Comparison of ENCODE assay signal across 9 cellular contexts in genomic region chr14:101972126-101972785, GRCh38. TPM values are rescaled to one million over a fixed set of nuclear protein-coding genes. Genes with fewer than 3 reads are reported as not detected.
DNase-seq lines count a peak whose midpoint lies in the region; ATAC-seq and TF ChIP-seq lines count a peak whose summit lies in the region.
"Had no signal": no experiment of that assay in that cellular context is flagged by ENCODE, and none has a peak within 500 bp of the region (broad histone marks: within the 10 kb centered on the region; RNA-seq: fewer than 3 reads in every experiment).

No MANE protein-coding gene starts in this region.

- no peaks in the 10 kb centered on the region for H3K27me3 Mint-ChIP-seq in brain
- peaks cover 0 to 6% (median 0%) of the 10 kb centered on the region in 3 donors for H3K27me3 Mint-ChIP-seq in immature natural killer cell (ENCODE audit: low read depth in 3 of 3)
- peaks cover 3% of the 10 kb centered on the region for H3K27me3 Mint-ChIP-seq in neural progenitor cell (ENCODE audit: insufficient read depth, low read depth)

- peaks cover 98% of the 10 kb centered on the region for H4K20me1 ChIP-seq in smooth muscle cell (ENCODE audit: low read depth)
- peaks cover 91% of the 10 kb centered on the region for H4K20me1 ChIP-seq in neural progenitor cell (ENCODE audit: low read depth)

- DNase-seq in Caki2 (ENCODE audit: low read depth) (peak; percentile 80), MV-4-11 (lab: John Stamatoyannopoulos, UW) (peak; percentile 83), immature natural killer cell (no peak), smooth muscle cell (lab: John Stamatoyannopoulos, UW; ENCODE audit: unreplicated experiment) (no peak), neural progenitor cell (ENCODE audit: low spot score) (no peak)
- DNase-seq in stimulated activated CD4-positive, alpha-beta T cell treated with anti-CD3 and anti-CD28 coated beads, Interleukin-1b, Interleukin-23, amount 100 ng/mL, for 48 hours: no peak

- H2AFZ ChIP-seq in smooth muscle cell (ENCODE audit: low read depth) (no peak overlapping the region), neural progenitor cell (replicated peaks) (no peak overlapping the region)

- H3F3A ChIP-seq in smooth muscle cell (ENCODE audit: low read depth) (peaks cover 5% of the 10 kb centered on the region), neural progenitor cell (ENCODE audit: low read depth) (peaks cover 2% of the 10 kb centered on the region)

- H3K4me1 ChIP-seq in smooth muscle cell (ENCODE audit: low read depth) (peaks cover 2% of the 10 kb centered on the region), neural progenitor cell (no peaks in the 10 kb centered on the region)

- WGBS in smooth muscle cell (ENCODE audit: low lambda C conversion rate): 21% methylated on average over 9 of the region's 9 CpGs

- H3K4me3 Mint-ChIP-seq in brain (peak overlapping the region; percentile 1 to 69 (median 52)), immature natural killer cell (peak overlapping the region in 4 of 5 donors; percentile 12 to 48 (median 24)), neural progenitor cell (no peak overlapping the region)
- H3K4me3 Mint-ChIP-seq: neural crest cell had no signal

- in situ Hi-C loops in Caki2 (cut with HindIII; ENCODE audit: low pct_unique_long_range_greater_than_20kb, low sequenced_read_pairs): no loop called here

- H3K9me3 Mint-ChIP-seq in brain: no peaks in the 10 kb centered on the region
- H3K9me3 Mint-ChIP-seq in immature natural killer cell: no peaks in the 10 kb centered on the region
- H3K9me3 Mint-ChIP-seq in neural progenitor cell: no peaks in the 10 kb centered on the region
- H3K9me3 Mint-ChIP-seq: neural crest cell had no signal

- H3K36me3 Mint-ChIP-seq in brain (peaks cover 52% of the 10 kb centered on the region), immature natural killer cell (peaks cover 0 to 6% (median 4%) of the 10 kb centered on the region in 3 donors), neural progenitor cell (peaks cover 13% of the 10 kb centered on the region)

- peak overlapping the region; percentile 70 for H3K4me2 ChIP-seq in smooth muscle cell
- no peak overlapping the region for H3K4me2 ChIP-seq in neural progenitor cell

- TF ChIP-seq CTCF in brain (conservative IDR thresholded peaks at IDR 0.05): no peak
- no peak for TF ChIP-seq CTCF in smooth muscle cell (IDR thresholded peaks at IDR 0.05; ENCODE audit: borderline replicate concordance, insufficient read depth, poor library complexity, severe bottlenecking)
- no peak for TF ChIP-seq CTCF in neural progenitor cell (IDR thresholded peaks at IDR 0.05)

- H3K9me3 ChIP-seq in smooth muscle cell (replicated peaks; ENCODE audit: low read depth) (no peaks in the 10 kb centered on the region), neural progenitor cell (ENCODE audit: low read depth) (no peaks in the 10 kb centered on the region)

- H3K36me3 ChIP-seq in smooth muscle cell (ENCODE audit: low read depth): peaks cover 5% of the 10 kb centered on the region
- H3K36me3 ChIP-seq in neural progenitor cell: peaks cover 7% of the 10 kb centered on the region

- H3K27me3 ChIP-seq in smooth muscle cell (ENCODE audit: low read depth) (no peaks in the 10 kb centered on the region), neural progenitor cell (no peaks in the 10 kb centered on the region)

- H3K79me2 ChIP-seq in smooth muscle cell (ENCODE audit: low read depth) (peaks cover 98% of the 10 kb centered on the region), neural progenitor cell (ENCODE audit: low read depth) (peaks cover 100% of the 10 kb centered on the region)

- peak overlapping the region; percentile 8 for H3K4me3 ChIP-seq in smooth muscle cell
- no peak overlapping the region for H3K4me3 ChIP-seq in neural progenitor cell

- peak overlapping the region; percentile 88 for H3K9ac ChIP-seq in smooth muscle cell (ENCODE audit: low read depth)
- no peak overlapping the region for H3K9ac ChIP-seq in neural progenitor cell

- H3K27ac ChIP-seq in smooth muscle cell (ENCODE audit: low read depth) (peak overlapping the region; percentile 96), neural progenitor cell (no peak overlapping the region)

- ATAC-seq in GM18867 (IDR thresholded peaks at IDR 0.05; ENCODE audit: unreplicated experiment): no peak

- peak overlapping the region; percentile 23 to 87 (median 68) for H3K27ac Mint-ChIP-seq in brain
- H3K27ac Mint-ChIP-seq in immature natural killer cell: peak overlapping the region in 5 of 6 donors; percentile 12 to 40 (median 23)
- H3K27ac Mint-ChIP-seq in neural progenitor cell: no peak overlapping the region

- H3K4me1 Mint-ChIP-seq in brain: peaks cover 65% of the 10 kb centered on the region
- H3K4me1 Mint-ChIP-seq in immature natural killer cell: peaks cover 42 to 64% of the 10 kb centered on the region in 2 donors
- H3K4me1 Mint-ChIP-seq in neural progenitor cell: peaks cover 20% of the 10 kb centered on the region

RNA-seq across cellular contexts. Expression of gene DYNC1H1, which starts 7.9 kb away (rescaled TPM):
- 95.9 and 155 TPM in 2 replicates for total RNA-seq in Caki2 (2014; rRNA removed; shearing (Covaris generic); ENCODE audit: low replicate concordance)
- polyA plus RNA-seq in brain (ENCODE audit: insufficient read depth, low read depth, low replicate concordance) (625 TPM), immature natural killer cell (10 to 100 TPM; 15.7 to 78.5 (median 25.5) TPM), smooth muscle cell (137 and 172 TPM in 2 replicates)
- total RNA-seq in smooth muscle cell (399 and 408 TPM in 2 replicates), neural progenitor cell (ENCODE audit: low replicate concordance) (237 and 309 TPM in 2 replicates)

Comparison
In these comparisons a context has a peak if more than half of its experiments do, and no peak if none do; other contexts are left out.
1. DNase-seq: peak in Caki2 (single experiment) and MV-4-11 (single experiment); none in immature natural killer cell (0 of 3), smooth muscle cell (single experiment), neural progenitor cell (single experiment) and stimulated activated CD4-positive, alpha-beta T cell treated with anti-CD3 and anti-CD28 coated beads, Interleukin-1b, Interleukin-23, amount 100 ng/mL, for 48 hours (single experiment).